In the genomic region with DNA sequence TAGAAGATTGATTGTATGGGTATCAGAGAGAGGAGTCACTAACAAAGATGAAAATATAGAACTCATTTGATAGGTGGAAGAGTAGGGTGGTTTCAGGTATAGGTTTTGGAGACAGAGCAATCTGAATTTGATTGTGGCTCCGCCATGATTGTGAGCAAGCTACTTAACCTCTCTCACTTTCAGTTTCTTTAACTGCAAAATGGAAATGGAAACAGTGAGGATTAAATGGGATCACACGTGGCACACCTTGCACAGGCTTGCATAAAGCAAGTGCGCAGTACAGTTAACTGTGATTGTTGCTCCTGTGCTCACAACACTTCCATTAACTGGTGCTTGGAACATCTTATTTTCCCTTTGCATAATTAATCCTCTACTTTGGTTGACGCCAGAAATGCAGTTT, we compare ENCODE assay signal across 23 cellular contexts.
"Had no signal": no experiment of that assay in that cellular context is flagged by ENCODE, and none has a peak within 500 bp of the region (broad histone marks: within the 10 kb centered on the region; RNA-seq: fewer than 3 reads in every experiment).

No MANE protein-coding gene starts in this region.

- DNase-seq: effector memory CD8-positive, alpha-beta T cell; esophagus squamous epithelium; foreskin fibroblast; kidney; left cardiac atrium; left ventricle myocardium inferior; lower lobe of right lung; natural killer cell; posterior cingulate gyrus; spleen; stimulated activated CD4-positive, alpha-beta T cell treated with anti-CD3 and anti-CD28 coated beads, Interleukin-15, amount 100 ng/mL, for 24 hours; stimulated activated CD4-positive, alpha-beta T cell treated with anti-CD3 and anti-CD28 coated beads, Interleukin-1b, Interleukin-23, amount 100 ng/mL, for 48 hours; stimulated activated CD4-positive, alpha-beta T cell treated with anti-CD3 and anti-CD28 coated beads, Interleukin-4, amount 100 ng/mL, for 24 hours; stomach; substantia nigra; trophoblast cell had no signal

- H3K27ac Mint-ChIP-seq: dendritic cell treated with granulocyte-macrophage colony-stimulating factor and Interleukin-4, amounts not matched to agents 40 ng/mL and 50 ng/mL, for 4 days; memory B cell; mesothelial cell of epicardium; stimulated activated memory B cell treated with anti-CD40 and anti-IgM and Interleukin-4, amounts not matched to agents 10 μg/mL and 1 μg/mL and 100 μg/mL, for 72 hours had no signal

- ATAC-seq: effector memory CD8-positive, alpha-beta T cell; left cardiac atrium; lower lobe of right lung; sciatic nerve; stimulated activated memory B cell treated with anti-CD40 and anti-IgM and Interleukin-4, amounts not matched to agents 10 μg/mL and 1 μg/mL and 100 μg/mL, for 72 hours had no signal

- H3K27me3 ChIP-seq: esophagus squamous epithelium, spleen, stomach had no signal

- H3K4me1 ChIP-seq: lower lobe of right lung had no signal

- H3K9me3 ChIP-seq: esophagus squamous epithelium, left ventricle myocardium inferior, lower lobe of right lung, stomach, thoracic aorta had no signal

- H3K27me3 Mint-ChIP-seq: dendritic cell treated with granulocyte-macrophage colony-stimulating factor and Interleukin-4, amounts not matched to agents 40 ng/mL and 50 ng/mL, for 4 days; effector memory CD8-positive, alpha-beta T cell had no signal

- H3K36me3 Mint-ChIP-seq: stimulated activated memory B cell treated with anti-CD40 and anti-IgM and Interleukin-4, amounts not matched to agents 10 μg/mL and 1 μg/mL and 100 μg/mL, for 72 hours had no signal

- H3K9me3 Mint-ChIP-seq: dendritic cell treated with granulocyte-macrophage colony-stimulating factor and Interleukin-4, amounts not matched to agents 40 ng/mL and 50 ng/mL, for 4 days; effector memory CD8-positive, alpha-beta T cell had no signal

- H3K36me3 ChIP-seq: left ventricle myocardium inferior, lower lobe of right lung, spleen, stomach, thoracic aorta had no signal

- H3K4me1 Mint-ChIP-seq: memory B cell, neural crest cell had no signal

- H3K4me3 Mint-ChIP-seq: dendritic cell treated with granulocyte-macrophage colony-stimulating factor and Interleukin-4, amounts not matched to agents 40 ng/mL and 50 ng/mL, for 4 days; effector memory CD8-positive, alpha-beta T cell; memory B cell; mesothelial cell of epicardium; natural killer cell; neural crest cell; stimulated activated memory B cell treated with anti-CD40 and anti-IgM and Interleukin-4, amounts not matched to agents 10 μg/mL and 1 μg/mL and 100 μg/mL, for 72 hours had no signal

- H3K4me3 ChIP-seq: esophagus squamous epithelium, left ventricle myocardium inferior, lower lobe of right lung, spleen, stomach, thoracic aorta had no signal

- H3K27ac ChIP-seq: esophagus squamous epithelium, left ventricle myocardium inferior, lower lobe of right lung, spleen, stomach, thoracic aorta had no signal
